Comparison of ENCODE assay signal across 6 cellular contexts in genomic region chr1:146537775-146538373, GRCh38.
DNase-seq lines count a peak whose midpoint lies in the region; ATAC-seq and TF ChIP-seq lines count a peak whose summit lies in the region.
"Not testable (repeated sequence)": the region's sequence is repeated elsewhere in the genome, so short reads cannot be mapped to it uniquely, and the experiment has no call there.

No MANE protein-coding gene starts in this region.

- not testable (repeated sequence) for H3K36me3 ChIP-seq in GM23248 (ENCODE audit: low read depth); heart left ventricle; left lung

- not testable (repeated sequence) for H4K20me1 ChIP-seq in GM23248 (ENCODE audit: insufficient read depth)

- H3K27me3 ChIP-seq in GM23248 (replicated peaks; ENCODE audit: insufficient read depth); heart left ventricle; left lung: not testable (repeated sequence)

- intact Hi-C loops in activated CD4-positive, alpha-beta T cell treated with anti-CD3 and anti-CD28 coated beads for 36 hours (cut with DNase I, micrococcal nuclease); heart left ventricle (cut with DNase I); left lung (cut with DNase I): not testable (repeated sequence)

- H3K9ac ChIP-seq in GM23248: not testable (repeated sequence)

- not testable (repeated sequence) for H2AFZ ChIP-seq in GM23248

- CTCF ChIA-PET in activated CD4-positive, alpha-beta T cell treated with anti-CD3 and anti-CD28 coated beads for 36 hours (lab: Charles Lee): not testable (repeated sequence)

- not testable (repeated sequence) for H3K4me3 ChIP-seq in GM23248; fibroblast of the aortic adventitia (ENCODE audit: low read depth, low read length); heart left ventricle; left lung

- H3K79me2 ChIP-seq in GM23248 (ENCODE audit: insufficient read depth): not testable (repeated sequence)

- H3K4me2 ChIP-seq in GM23248 (ENCODE audit: unreplicated experiment): not testable (repeated sequence)

- TF ChIP-seq POLR2A in heart left ventricle (IDR thresholded peaks at IDR 0.05): not testable (repeated sequence)

- H3K4me1 ChIP-seq in GM23248 (ENCODE audit: insufficient read depth); heart left ventricle; left lung: not testable (repeated sequence)

- POLR2A ChIA-PET in activated CD4-positive, alpha-beta T cell treated with anti-CD3 and anti-CD28 coated beads for 36 hours (lab: Charles Lee): not testable (repeated sequence)

- WGBS in GM23248 (ENCODE audit: low coverage in 1 of 2, low lambda C conversion rate in 2 of 2, missing lambda C conversion rate in 2 of 2), 2 experiments: 75 to 100% methylated on average over 1 of the region's 2 CpGs
- WGBS in heart left ventricle, 4 donors: 91 to 100% methylated on average over 1 of the region's 2 CpGs; no CpG with 5 or more reads in 2 of the 4 donors

- not testable (repeated sequence) for H3K9me3 Mint-ChIP-seq in activated CD4-positive, alpha-beta T cell treated with anti-CD3 and anti-CD28 coated beads for 36 hours (ENCODE audit: low read depth); activated T-helper 17 cell treated with anti-CD3 and anti-CD28 coated beads, Interleukin-2, amount 50 U/mL, for 72 hours

- H3K9me2 ChIP-seq in GM23248 (ENCODE audit: insufficient read depth): not testable (repeated sequence)

- peak; percentile 69 for ATAC-seq in activated CD4-positive, alpha-beta T cell treated with anti-CD3 and anti-CD28 coated beads for 36 hours
- ATAC-seq in activated T-helper 17 cell treated with anti-CD3 and anti-CD28 coated beads, Interleukin-2, amount 50 U/mL, for 72 hours (replicated peaks): peak; percentile 44
- ATAC-seq in heart left ventricle (peak; percentile 45 to 89 (median 73)), left lung (peak; percentile 13)

- not testable (repeated sequence) for H3K9me3 ChIP-seq in GM23248 (ENCODE audit: low read depth); heart left ventricle; left lung

- TF ChIP-seq CTCF in fibroblast of the aortic adventitia (IDR thresholded peaks at IDR 0.05; ENCODE audit: insufficient read depth, low read length); heart left ventricle (IDR thresholded peaks at IDR 0.05); left lung (IDR thresholded peaks at IDR 0.05): not testable (repeated sequence)

- in situ Hi-C loops in GM23248 (cut with MboI): not testable (repeated sequence)

- DNase-seq in GM23248 (peak; percentile 15), fibroblast of the aortic adventitia (ENCODE audit: low read depth) (peak; percentile 16)
- not testable (repeated sequence) for DNase-seq in activated CD4-positive, alpha-beta T cell treated with anti-CD3 and anti-CD28 coated beads for 36 hours; heart left ventricle; left lung

- not testable (repeated sequence) for H3K4me1 Mint-ChIP-seq in activated CD4-positive, alpha-beta T cell treated with anti-CD3 and anti-CD28 coated beads for 36 hours; activated T-helper 17 cell treated with anti-CD3 and anti-CD28 coated beads, Interleukin-2, amount 50 U/mL, for 72 hours

- H3K27ac ChIP-seq in GM23248, heart left ventricle, left lung: not testable (repeated sequence)

- not testable (repeated sequence) for H3F3A ChIP-seq in GM23248 (ENCODE audit: insufficient read depth)

- H3K4me3 Mint-ChIP-seq in activated CD4-positive, alpha-beta T cell treated with anti-CD3 and anti-CD28 coated beads for 36 hours; activated T-helper 17 cell treated with anti-CD3 and anti-CD28 coated beads, Interleukin-2, amount 50 U/mL, for 72 hours: not testable (repeated sequence)

- H3K27me3 Mint-ChIP-seq in activated CD4-positive, alpha-beta T cell treated with anti-CD3 and anti-CD28 coated beads for 36 hours; activated T-helper 17 cell treated with anti-CD3 and anti-CD28 coated beads, Interleukin-2, amount 50 U/mL, for 72 hours: not testable (repeated sequence)

- not testable (repeated sequence) for H3K36me3 Mint-ChIP-seq in activated CD4-positive, alpha-beta T cell treated with anti-CD3 and anti-CD28 coated beads for 36 hours (ENCODE audit: low read depth); activated T-helper 17 cell treated with anti-CD3 and anti-CD28 coated beads, Interleukin-2, amount 50 U/mL, for 72 hours (ENCODE audit: low read depth)

- H3K27ac Mint-ChIP-seq in activated CD4-positive, alpha-beta T cell treated with anti-CD3 and anti-CD28 coated beads for 36 hours; activated T-helper 17 cell treated with anti-CD3 and anti-CD28 coated beads, Interleukin-2, amount 50 U/mL, for 72 hours: not testable (repeated sequence)

Comparison
In these comparisons a context has a peak if more than half of its experiments do, and no peak if none do; other contexts are left out.
1. ATAC-seq: peak in every context shown above with its lines; median percentile 73 in heart left ventricle; 69 in activated CD4-positive, alpha-beta T cell treated with anti-CD3 and anti-CD28 coated beads for 36 hours; 44 in activated T-helper 17 cell treated with anti-CD3 and anti-CD28 coated beads, Interleukin-2, amount 50 U/mL, for 72 hours; 13 in left lung.